Comparison of ENCODE assay signal across 25 cellular contexts in genomic region chr5:137176126-137176525, GRCh38.
"Had no signal": no experiment of that assay in that cellular context is flagged by ENCODE, and none has a peak within 500 bp of the region (broad histone marks: within the 10 kb centered on the region; RNA-seq: fewer than 3 reads in every experiment).

No MANE protein-coding gene starts in this region.

- ATAC-seq: activated naive CD4-positive, alpha-beta T cell treated with anti-CD3 and anti-CD28 coated beads, Interleukin-2, amount 50 U/mL, for 72 hours; activated T-cell treated with anti-CD3 and anti-CD28 coated beads, Interleukin-2, amount 50 U/mL, for 72 hours; esophagus mucosa; WTC11 had no signal

- DNase-seq: activated CD4-positive, alpha-beta memory T cell treated with anti-CD3 and anti-CD28 coated beads, Interleukin-2, amount 10 ng/mL, durations not matched to agents 7 days and 5 days; activated CD4-positive, alpha-beta T cell treated with anti-CD3 and anti-CD28 coated beads for 1 hour; activated CD4-positive, alpha-beta T cell treated with anti-CD3 and anti-CD28 coated beads for 4 hours; activated CD4-positive, alpha-beta T cell treated with anti-CD3 and anti-CD28 coated beads, Interleukin-2, amount 10 ng/mL, durations not matched to agents 7 days and 5 days; activated CD4-positive, alpha-beta T cell treated with anti-CD3 and anti-CD28 coated beads, Interleukin-2, amount 50 U/mL, for 4 hours; activated CD8-positive, alpha-beta memory T cell treated with anti-CD3 and anti-CD28 coated beads, Interleukin-2, amount 50 U/mL, for 48 hours; activated gamma-delta T cell; activated naive CD4-positive, alpha-beta T cell; activated naive CD4-positive, alpha-beta T cell treated with anti-CD3 and anti-CD28 coated beads, Interleukin-2, amount 10 ng/mL, durations not matched to agents 7 days and 5 days; activated naive CD8-positive, alpha-beta T cell treated with anti-CD3 and anti-CD28 coated beads, Interleukin-2, amount 10 ng/mL, durations not matched to agents 7 days and 5 days; activated T-cell treated with anti-CD3 and anti-CD28 coated beads for 4 hours; activated T-cell treated with anti-CD3 and anti-CD28 coated beads, Interleukin-2, amount 50 U/mL, for 24 hours; activated T-cell treated with anti-CD3 and anti-CD28 coated beads, Interleukin-2, amount 50 U/mL, for 72 hours; amniotic stem cell; anterior cingulate cortex; cerebellar nuclear complex; dorsolateral prefrontal cortex; effector memory CD4-positive, alpha-beta T cell; endodermal cell; foreskin fibroblast; head of caudate nucleus; T-helper 2 cell had no signal
